ENCODE assay signal across 18 cellular contexts in the genomic region with DNA sequence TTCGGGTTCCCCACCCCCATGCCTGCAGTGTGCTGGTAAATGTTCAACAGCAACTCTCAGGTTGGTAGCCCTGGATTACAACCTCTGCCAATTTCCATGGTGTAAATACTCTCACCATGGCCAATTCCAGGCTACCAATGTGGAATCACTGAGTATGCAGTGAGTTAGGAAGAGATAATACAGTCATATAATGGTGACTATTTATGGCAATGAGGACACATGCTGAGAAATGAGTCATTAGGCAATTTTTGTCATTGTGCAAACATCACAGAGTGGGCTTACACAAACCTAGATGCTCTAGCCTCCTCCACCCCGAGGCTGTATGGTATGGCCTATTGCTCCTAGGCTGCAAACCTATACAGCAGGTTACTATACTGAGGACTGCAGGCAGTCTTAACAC.
DNase-seq lines count a peak whose midpoint lies in the region; ATAC-seq lines count a peak whose summit lies in the region.
"Had no signal": no experiment of that assay in that cellular context is flagged by ENCODE, and none has a peak within 500 bp of the region (broad histone marks: within the 10 kb centered on the region; RNA-seq: fewer than 3 reads in every experiment).

No MANE protein-coding gene starts in this region.

- peak; percentile 56 for ATAC-seq in HG03060 (IDR thresholded peaks at IDR 0.05; ENCODE audit: low read depth, unreplicated experiment)
- ATAC-seq in HG03159 (IDR thresholded peaks at IDR 0.05; ENCODE audit: unreplicated experiment): no peak
- ATAC-seq: GM23338; stimulated activated naive B cell treated with anti-CD40 and anti-IgM and Interleukin-4, amounts not matched to agents 10 μg/mL and 1 μg/mL and 100 μg/mL, for 72 hours had no signal

- DNase-seq in NCI-H146 (lab: John Stamatoyannopoulos, UW) (peak; percentile 29), NCI-H146 treated with DMSO at 0.1 percent for 48 hours (lab: John Stamatoyannopoulos, UW; ENCODE audit: unreplicated experiment) (no peak), RKO (ENCODE audit: low spot score) (peak; percentile 68), kidney tubule cell (ENCODE audit: low spot score) (peak; percentile 52), NCI-H1436 treated with DMSO at 0.1 percent for 48 hours (lab: John Stamatoyannopoulos, UW) (no peak)
- no peak for DNase-seq in stimulated activated CD4-positive, alpha-beta T cell treated with anti-CD3 and anti-CD28 coated beads, Interleukin-1b, Interleukin-23, amount 100 ng/mL, for 48 hours
- DNase-seq: activated CD4-positive, alpha-beta memory T cell treated with anti-CD3 and anti-CD28 coated beads, Interleukin-2, amount 10 ng/mL, durations not matched to agents 7 days and 5 days; activated T-cell treated with anti-CD3 and anti-CD28 coated beads, Interleukin-2, amount 50 U/mL, for 48 hours; C1 segment of cervical spinal cord; central memory CD4-positive, alpha-beta T cell; effector CD8-positive, alpha-beta T cell; hypothalamus; NCI-H187 treated with DMSO at 0.1 percent for 48 hours; RPMI8226; stimulated activated naive B cell treated with anti-CD40 and anti-IgM and Interleukin-4, amounts not matched to agents 10 μg/mL and 1 μg/mL and 100 μg/mL, for 72 hours had no signal

Comparison
In these comparisons a context has a peak if more than half of its experiments do, and no peak if none do; other contexts are left out.
1. DNase-seq: peak in NCI-H146 (single experiment), RKO (single experiment) and kidney tubule cell (single experiment); none in NCI-H146 treated with DMSO at 0.1 percent for 48 hours (single experiment), stimulated activated CD4-positive, alpha-beta T cell treated with anti-CD3 and anti-CD28 coated beads, Interleukin-1b, Interleukin-23, amount 100 ng/mL, for 48 hours (single experiment) and NCI-H1436 treated with DMSO at 0.1 percent for 48 hours (single experiment).